In the genomic region with DNA sequence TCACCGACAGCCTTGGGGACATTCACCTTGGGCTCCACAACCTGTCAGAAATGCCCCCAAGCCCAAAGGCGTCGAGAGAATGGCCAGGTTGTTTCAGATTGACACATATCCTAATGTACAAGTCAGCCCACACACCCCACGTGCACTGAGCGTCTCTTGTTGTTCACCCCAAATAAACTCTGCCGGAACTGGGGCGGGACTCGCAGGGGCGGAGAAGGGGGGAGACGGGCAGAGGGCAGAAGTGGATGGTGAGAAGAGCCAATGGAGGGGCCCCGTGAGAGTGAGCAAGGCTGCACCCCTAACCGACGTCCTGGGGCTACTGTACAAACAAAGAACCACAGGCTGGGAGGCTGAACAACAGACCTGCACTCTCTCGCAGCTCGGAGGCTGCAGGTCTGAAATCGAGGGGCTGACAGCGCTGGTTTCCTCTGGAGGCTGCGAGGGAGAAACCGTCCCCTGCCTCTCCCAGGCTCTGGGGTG, we compare ENCODE assay signal across 1 cellular context.
TF ChIP-seq lines count a peak whose summit lies in the region.

No MANE protein-coding gene starts in this region.

TF ChIP-seq in WTC11, 78 proteins besides CTCF, POLR2A, EP300 and RAD21 (continued from another document):
- TF ChIP-seq, protein P1, sequence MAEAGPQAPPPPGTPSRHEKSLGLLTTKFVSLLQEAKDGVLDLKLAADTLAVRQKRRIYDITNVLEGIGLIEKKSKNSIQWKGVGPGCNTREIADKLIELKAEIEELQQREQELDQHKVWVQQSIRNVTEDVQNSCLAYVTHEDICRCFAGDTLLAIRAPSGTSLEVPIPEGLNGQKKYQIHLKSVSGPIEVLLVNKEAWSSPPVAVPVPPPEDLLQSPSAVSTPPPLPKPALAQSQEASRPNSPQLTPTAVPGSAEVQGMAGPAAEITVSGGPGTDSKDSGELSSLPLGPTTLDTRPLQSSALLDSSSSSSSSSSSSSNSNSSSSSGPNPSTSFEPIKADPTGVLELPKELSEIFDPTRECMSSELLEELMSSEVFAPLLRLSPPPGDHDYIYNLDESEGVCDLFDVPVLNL (CRISPR knock-in tag; IDR thresholded peaks at IDR 0.05; ENCODE audit: borderline replicate concordance, low read depth), result no peak
- TF ChIP-seq, protein P2, sequence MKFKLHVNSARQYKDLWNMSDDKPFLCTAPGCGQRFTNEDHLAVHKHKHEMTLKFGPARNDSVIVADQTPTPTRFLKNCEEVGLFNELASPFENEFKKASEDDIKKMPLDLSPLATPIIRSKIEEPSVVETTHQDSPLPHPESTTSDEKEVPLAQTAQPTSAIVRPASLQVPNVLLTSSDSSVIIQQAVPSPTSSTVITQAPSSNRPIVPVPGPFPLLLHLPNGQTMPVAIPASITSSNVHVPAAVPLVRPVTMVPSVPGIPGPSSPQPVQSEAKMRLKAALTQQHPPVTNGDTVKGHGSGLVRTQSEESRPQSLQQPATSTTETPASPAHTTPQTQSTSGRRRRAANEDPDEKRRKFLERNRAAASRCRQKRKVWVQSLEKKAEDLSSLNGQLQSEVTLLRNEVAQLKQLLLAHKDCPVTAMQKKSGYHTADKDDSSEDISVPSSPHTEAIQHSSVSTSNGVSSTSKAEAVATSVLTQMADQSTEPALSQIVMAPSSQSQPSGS (CRISPR knock-in tag; IDR thresholded peaks at IDR 0.05; ENCODE audit: borderline replicate concordance, low read depth), result no peak
- no peak for TF ChIP-seq NR3C1 (CRISPR knock-in tag; conservative IDR thresholded peaks at IDR 0.05; ENCODE audit: low read depth)
- no peak for TF ChIP-seq ZNF263 (CRISPR knock-in tag; IDR thresholded peaks at IDR 0.05; ENCODE audit: low read depth)
- TF ChIP-seq, protein P3, sequence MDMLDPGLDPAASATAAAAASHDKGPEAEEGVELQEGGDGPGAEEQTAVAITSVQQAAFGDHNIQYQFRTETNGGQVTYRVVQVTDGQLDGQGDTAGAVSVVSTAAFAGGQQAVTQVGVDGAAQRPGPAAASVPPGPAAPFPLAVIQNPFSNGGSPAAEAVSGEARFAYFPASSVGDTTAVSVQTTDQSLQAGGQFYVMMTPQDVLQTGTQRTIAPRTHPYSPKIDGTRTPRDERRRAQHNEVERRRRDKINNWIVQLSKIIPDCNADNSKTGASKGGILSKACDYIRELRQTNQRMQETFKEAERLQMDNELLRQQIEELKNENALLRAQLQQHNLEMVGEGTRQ (CRISPR knock-in tag; IDR thresholded peaks at IDR 0.05), result no peak
- no peak for TF ChIP-seq SMAD3 (CRISPR knock-in tag; IDR thresholded peaks at IDR 0.05; ENCODE audit: borderline replicate concordance)
